Comparison of ENCODE assay signal across 13 cellular contexts in genomic region chr7:50678586-50678985, GRCh38.
DNase-seq lines count a peak whose midpoint lies in the region; ATAC-seq and TF ChIP-seq lines count a peak whose summit lies in the region.
"Had no signal": no experiment of that assay in that cellular context is flagged by ENCODE, and none has a peak within 500 bp of the region (broad histone marks: within the 10 kb centered on the region; RNA-seq: fewer than 3 reads in every experiment).

No MANE protein-coding gene starts in this region.

- ATAC-seq in GM21390 (IDR thresholded peaks at IDR 0.05; ENCODE audit: unreplicated experiment), result no peak
- no peak for ATAC-seq in HG03457 (IDR thresholded peaks at IDR 0.05; ENCODE audit: unreplicated experiment)

- H3K9ac ChIP-seq in skeletal muscle tissue (ENCODE audit: low read depth in 1 of 3, low read length in 3 of 3), result no peak overlapping the region
- no peak overlapping the region for H3K9ac ChIP-seq in colonic mucosa (ENCODE audit: low read depth in 2 of 2, low read length in 2 of 2)
- H3K9ac ChIP-seq: BLaER1 treated with 17β-estradiol and CSF1 and Interleukin-3, amounts not matched to agents 10 nM and 100 nM had no signal

- no peak for TF ChIP-seq CTCF in VCaP (conservative IDR thresholded peaks at IDR 0.05)
- TF ChIP-seq CTCF in dorsolateral prefrontal cortex (IDR thresholded peaks at IDR 0.05 in 54 of 56, conservative IDR thresholded peaks at IDR 0.05 in 2 of 56; ENCODE audit: low read depth in 1 of 56, partially characterized antibody in 56 of 56), result no peak
- TF ChIP-seq CTCF in colonic mucosa (IDR thresholded peaks at IDR 0.05), result no peak

- H3K9me3 ChIP-seq in skeletal muscle tissue (ENCODE audit: control insufficient read depth in 3 of 3, low read length in 3 of 3), result no peaks in the 10 kb centered on the region
- no peaks in the 10 kb centered on the region for H3K9me3 ChIP-seq in colonic mucosa

- H3K27me3 ChIP-seq in dorsolateral prefrontal cortex, result no peaks in the 10 kb centered on the region
- no peaks in the 10 kb centered on the region for H3K27me3 ChIP-seq in skeletal muscle tissue (ENCODE audit: control insufficient read depth in 3 of 3, insufficient read depth in 3 of 3, low read length in 3 of 3)
- no peaks in the 10 kb centered on the region for H3K27me3 ChIP-seq in colonic mucosa
- H3K27me3 ChIP-seq: BLaER1 treated with 17β-estradiol and CSF1 and Interleukin-3, amounts not matched to agents 10 nM and 100 nM had no signal

- intact Hi-C loops in dorsolateral prefrontal cortex (cut with DNase I) (loop anchor here (2.0 to 10.0 kb wide), 2 partner anchors 38 to 84 kb away; no protein-coding TSS in a partner anchor), colonic mucosa (cut with DNase I) (loop anchor here (2.0 to 5.0 kb wide), 2 partner anchors 210 to 471 kb away; no protein-coding TSS in a partner anchor)

- no peak overlapping the region for H3K4me3 ChIP-seq in dorsolateral prefrontal cortex
- H3K4me3 ChIP-seq in skeletal muscle tissue (ENCODE audit: low read length in 3 of 3), result no peak overlapping the region
- no peak overlapping the region for H3K4me3 ChIP-seq in colonic mucosa
- H3K4me3 ChIP-seq: BLaER1 treated with 17β-estradiol and CSF1 and Interleukin-3, amounts not matched to agents 10 nM and 100 nM; GM12878 had no signal

- H3K36me3 ChIP-seq in skeletal muscle tissue (ENCODE audit: control insufficient read depth in 3 of 3, insufficient read depth in 3 of 3, low read length in 3 of 3) (peaks cover 5 to 8% (median 7%) of the 10 kb centered on the region in 3 donors), colonic mucosa (no peaks in the 10 kb centered on the region)

- DNase-seq in dorsolateral prefrontal cortex (no peak), mucosa of gallbladder (ENCODE audit: low spot score) (peak; percentile 61), colonic mucosa (no peak)
- DNase-seq: Calu3; CD8-positive, alpha-beta T cell; DND-41; H9 had no signal

- H3K27ac ChIP-seq in VCaP (peak overlapping the region; percentile 92; the same call in 1 of the 2 replicates), dorsolateral prefrontal cortex (peak overlapping the region in 43 of 59 donors; percentile 1 to 95 (median 83)), skeletal muscle tissue (ENCODE audit: low read depth, low read length) (peak overlapping the region; percentile 81), colonic mucosa (no peak overlapping the region)
- H3K27ac ChIP-seq: BLaER1 treated with 17β-estradiol and CSF1 and Interleukin-3, amounts not matched to agents 10 nM and 100 nM had no signal

- H3K4me1 ChIP-seq in skeletal muscle tissue (ENCODE audit: control insufficient read depth in 3 of 3, insufficient read depth in 3 of 3, low read length in 3 of 3) (peaks cover 56 to 72% (median 71%) of the 10 kb centered on the region in 3 donors), colonic mucosa (no peaks in the 10 kb centered on the region)
